Comparison of ENCODE assay signal across 1 cellular context in genomic region chr17:2092253-2092652, GRCh38.
TF ChIP-seq lines count a peak whose summit lies in the region.

No MANE protein-coding gene starts in this region.

TF ChIP-seq in GM23338, 12 proteins besides CTCF, POLR2A, EP300 and RAD21:
- TF ChIP-seq ZNF462 (CRISPR knock-in tag; IDR thresholded peaks at IDR 0.05), result no peak
- no peak for TF ChIP-seq POLR2AphosphoS5 (IDR thresholded peaks at IDR 0.05; ENCODE audit: low read depth)
- no peak for TF ChIP-seq ETS1 (IDR thresholded peaks at IDR 0.05)
- no peak for TF ChIP-seq STAT1 (IDR thresholded peaks at IDR 0.05; ENCODE audit: unreplicated experiment)
- no peak for TF ChIP-seq CREB1 (CRISPR knock-in tag; IDR thresholded peaks at IDR 0.05; ENCODE audit: low read depth)
- no peak for TF ChIP-seq NANOG (IDR thresholded peaks at IDR 0.05; ENCODE audit: borderline replicate concordance)
- no peak for TF ChIP-seq EZH2phosphoT487 (IDR thresholded peaks at IDR 0.05; ENCODE audit: unreplicated experiment)
- no peak for TF ChIP-seq EZH2 (IDR thresholded peaks at IDR 0.05; ENCODE audit: low read depth, unreplicated experiment)
- no peak for TF ChIP-seq ZNF331 (CRISPR knock-in tag; IDR thresholded peaks at IDR 0.05; ENCODE audit: low read depth)
- TF ChIP-seq REST (IDR thresholded peaks at IDR 0.05; ENCODE audit: unreplicated experiment), result no peak
- no peak for TF ChIP-seq ZNF114 (CRISPR knock-in tag; IDR thresholded peaks at IDR 0.05)
- TF ChIP-seq JUNB (IDR thresholded peaks at IDR 0.05; ENCODE audit: unreplicated experiment), result no peak
TF ChIP-seq in GM23338: peak in this region for 0.
